Comparison of ENCODE assay signal across 18 cellular contexts in genomic region chr13:106736941-106737340, GRCh38.
DNase-seq lines count a peak whose midpoint lies in the region; ATAC-seq and TF ChIP-seq lines count a peak whose summit lies in the region.
"Had no signal": no experiment of that assay in that cellular context is flagged by ENCODE, and none has a peak within 500 bp of the region (broad histone marks: within the 10 kb centered on the region; RNA-seq: fewer than 3 reads in every experiment).

No MANE protein-coding gene starts in this region.

- TF ChIP-seq CTCF in 22Rv1 (IDR thresholded peaks at IDR 0.05) (no peak), H9 (conservative IDR thresholded peaks at IDR 0.05) (no peak), hepatocyte (IDR thresholded peaks at IDR 0.05; ENCODE audit: poor library complexity) (no peak)

- H3K14ac ChIP-seq in H9 (ENCODE audit: insufficient read depth, low read length) = no peak overlapping the region
- no peak overlapping the region for H3K14ac ChIP-seq in trophoblast cell (ENCODE audit: low read length)

- no peak overlapping the region for H3K18ac ChIP-seq in H9 (ENCODE audit: insufficient read length, low read depth, low read length)
- H3K18ac ChIP-seq in trophoblast cell (ENCODE audit: low read length) = no peak overlapping the region

- H3K4me1 ChIP-seq in H9 (ENCODE audit: insufficient read depth, low read length) (no peaks in the 10 kb centered on the region), hepatocyte (ENCODE audit: insufficient read depth) (peaks cover 3% of the 10 kb centered on the region), trophoblast cell (ENCODE audit: control insufficient read depth in 1 of 2, insufficient read depth in 2 of 2, low read length in 2 of 2) (no peaks in the 10 kb centered on the region)
- H3K4me1 ChIP-seq: BLaER1, HAP-1 had no signal

- no peaks in the 10 kb centered on the region for H3K9me3 ChIP-seq in H9 (ENCODE audit: control insufficient read depth, low read depth, low read length)
- H3K9me3 ChIP-seq in hepatocyte (ENCODE audit: low read depth) = no peaks in the 10 kb centered on the region
- H3K9me3 ChIP-seq in trophoblast cell (ENCODE audit: insufficient read depth, low read depth, low read length) = no peaks in the 10 kb centered on the region
- H3K9me3 ChIP-seq: HAP-1 had no signal

- H3K23ac ChIP-seq in H9 (ENCODE audit: insufficient read length, low read depth, low read length) (no peak overlapping the region), trophoblast cell (ENCODE audit: low read length) (no peak overlapping the region)

- peak overlapping the region; percentile 30; the same call in 1 of the 2 replicates for H3K27ac ChIP-seq in 22Rv1
- H3K27ac ChIP-seq in H9 (ENCODE audit: insufficient read length, low read depth, low read length) = no peak overlapping the region
- H3K27ac ChIP-seq in hepatocyte = no peak overlapping the region
- no peak overlapping the region for H3K27ac ChIP-seq in trophoblast cell (ENCODE audit: low read depth, low read length)
- H3K27ac ChIP-seq: BLaER1 had no signal

- H4K8ac ChIP-seq in H9 (replicated peaks; ENCODE audit: insufficient read length, low read depth, low read length) (no peak overlapping the region), trophoblast cell (ENCODE audit: low read depth, low read length) (no peak overlapping the region)

- no peak overlapping the region for H2BK12ac ChIP-seq in H9 (ENCODE audit: insufficient read length, low read depth, low read length)
- H2BK12ac ChIP-seq in trophoblast cell (ENCODE audit: low read length) = no peak overlapping the region

- peaks cover 3 to 18% (median 7%) of the 10 kb centered on the region in 3 experiments for H3K36me3 Mint-ChIP-seq in H9 (ENCODE audit: insufficient read depth in 1 of 3, low read depth in 3 of 3)
- H3K36me3 Mint-ChIP-seq: CD4-positive, CD25-positive, alpha-beta regulatory T cell had no signal

- H3K56ac ChIP-seq in H9 (ENCODE audit: insufficient read length, low read depth, low read length) = no peak overlapping the region

- H3K4me2 ChIP-seq in H9 (ENCODE audit: insufficient read depth, insufficient read length, low read length) (no peak overlapping the region), hepatocyte (peak overlapping the region; percentile 52), trophoblast cell (ENCODE audit: low read length) (no peak overlapping the region)
- H3K4me2 ChIP-seq: BLaER1 had no signal

- H2BK5ac ChIP-seq in H9 (ENCODE audit: insufficient read length, low read length) (no peak overlapping the region), trophoblast cell (ENCODE audit: low read depth, low read length, poor library complexity) (no peak overlapping the region)

- H3K4me3 Mint-ChIP-seq in H9 = no peak overlapping the region
- H3K4me3 Mint-ChIP-seq: CD4-positive, CD25-positive, alpha-beta regulatory T cell; HFFc6 had no signal

- no peak overlapping the region for H4K5ac ChIP-seq in H9 (ENCODE audit: insufficient read length, low read depth, low read length)

- H2BK15ac ChIP-seq in H9 (ENCODE audit: low read depth, low read length) = no peak overlapping the region

- H2BK20ac ChIP-seq in H9 (ENCODE audit: low read depth, low read length, poor library complexity, severe bottlenecking) = no peak overlapping the region

- no peak overlapping the region for H4K12ac ChIP-seq in trophoblast cell (ENCODE audit: low read depth, low read length)

- H3K27me3 Mint-ChIP-seq in H9 (ENCODE audit: low read depth) = no peaks in the 10 kb centered on the region
- H3K27me3 Mint-ChIP-seq: CD4-positive, CD25-positive, alpha-beta regulatory T cell had no signal

- H2AK5ac ChIP-seq in H9 (ENCODE audit: insufficient read length, low read length) (no peak overlapping the region), trophoblast cell (ENCODE audit: low read length) (no peak overlapping the region)

- peak overlapping the region in 2 of 3 experiments; percentile 46 to 83; a peak in 2 of 7 replicates for H3K27ac Mint-ChIP-seq in H9
- H3K27ac Mint-ChIP-seq: CD4-positive, CD25-positive, alpha-beta regulatory T cell; HFFc6 had no signal

- H3K4me3 ChIP-seq in hepatocyte (no peak overlapping the region), trophoblast cell (ENCODE audit: low read depth, low read length) (no peak overlapping the region)
- H3K4me3 ChIP-seq: BLaER1, HAP-1 had no signal

- no peak for ATAC-seq in HG03175 (IDR thresholded peaks at IDR 0.05; ENCODE audit: unreplicated experiment)

- H3K23me2 ChIP-seq in H9 (ENCODE audit: insufficient read length, low read depth, low read length, poor library complexity, severe bottlenecking) = no peaks in the 10 kb centered on the region

- H3K79me1 ChIP-seq in H9 (ENCODE audit: insufficient read depth, low read depth, low read length, poor library complexity, severe bottlenecking) = no peaks in the 10 kb centered on the region
- no peaks in the 10 kb centered on the region for H3K79me1 ChIP-seq in trophoblast cell (ENCODE audit: low read length)

- no peaks in the 10 kb centered on the region for H4K20me1 ChIP-seq in H9 (ENCODE audit: control insufficient read depth, insufficient read depth, insufficient read length)
- no peaks in the 10 kb centered on the region for H4K20me1 ChIP-seq in hepatocyte (ENCODE audit: insufficient read depth, poor library complexity, severe bottlenecking)
- H4K20me1 ChIP-seq: BLaER1 had no signal

- no peak overlapping the region for H3T11ph ChIP-seq in H9 (ENCODE audit: low read length)

- no peak overlapping the region for H4K91ac ChIP-seq in H9 (ENCODE audit: insufficient read length, low read depth, low read length)
- no peak overlapping the region for H4K91ac ChIP-seq in trophoblast cell (ENCODE audit: low read depth, low read length)

- no CpG with 5 or more reads among the region's 12 CpGs for WGBS in H9 (ENCODE audit: extremely low coverage, insufficient read length, low lambda C conversion rate)
- WGBS in hepatocyte (ENCODE audit: low lambda C conversion rate, missing lambda C conversion rate) = 38% methylated on average over 12 of the region's 12 CpGs
- whole genome bisulfite sequencing in trophoblast cell (ENCODE audit: extremely low coverage, insufficient coverage, insufficient read length) = no CpG with 5 or more reads among the region's 12 CpGs

- H3K79me2 ChIP-seq in H9 (ENCODE audit: insufficient read depth, low read length) (no peaks in the 10 kb centered on the region), hepatocyte (no peaks in the 10 kb centered on the region), trophoblast cell (ENCODE audit: control insufficient read depth, insufficient read depth, low read length, poor library complexity) (no peaks in the 10 kb centered on the region)

- H3K4ac ChIP-seq in H9 (ENCODE audit: low read depth, low read length) (no peak overlapping the region), trophoblast cell (ENCODE audit: low read depth, low read length) (no peak overlapping the region)

- no peaks in the 10 kb centered on the region for H3K27me3 ChIP-seq in H9 (ENCODE audit: insufficient read depth, low read length)
- H3K27me3 ChIP-seq in hepatocyte = no peaks in the 10 kb centered on the region
- H3K27me3 ChIP-seq in trophoblast cell (ENCODE audit: insufficient read depth, low read length) = no peaks in the 10 kb centered on the region
- H3K27me3 ChIP-seq: BLaER1 had no signal

- peaks cover 9 to 14% of the 10 kb centered on the region in 2 experiments for H3K4me1 Mint-ChIP-seq in H9
- H3K4me1 Mint-ChIP-seq: CD4-positive, CD25-positive, alpha-beta regulatory T cell had no signal

- DNase-seq in H9 (no peak), hepatocyte (ENCODE audit: low spot score) (peak; percentile 34), trophoblast cell (peak; percentile 12 to 63), NCI-H1092 (lab: John Stamatoyannopoulos, UW) (no peak), NCI-H526 treated with DMSO at 0.1 percent for 48 hours (lab: John Stamatoyannopoulos, UW) (no peak), NCI-H1417 (lab: John Stamatoyannopoulos, UW) (no peak)
- DNase-seq: 8988T; AML-193; CD4-positive, CD25-positive, alpha-beta regulatory T cell; DMS79; GOT3; HFFc6; IMR-90; KBM-7 had no signal

- H3K9ac ChIP-seq in H9 (ENCODE audit: extremely low read depth, insufficient read length, low read length) (no peak overlapping the region), trophoblast cell (ENCODE audit: low read length) (no peak overlapping the region)
- H3K9ac ChIP-seq: BLaER1 had no signal

- no peak overlapping the region for H2AFZ ChIP-seq in H9 (ENCODE audit: low read length)
- peak overlapping the region; percentile 3 for H2AFZ ChIP-seq in hepatocyte
- H2AFZ ChIP-seq in trophoblast cell (ENCODE audit: insufficient read depth, low read length, poor library complexity) = no peak overlapping the region

- H2BK120ac ChIP-seq in H9 (ENCODE audit: low read depth, low read length, poor library complexity, severe bottlenecking) (no peak overlapping the region), trophoblast cell (ENCODE audit: insufficient read depth, low read length, poor library complexity) (no peak overlapping the region)

- H3K9me3 Mint-ChIP-seq in H9 = peaks cover 13 to 14% of the 10 kb centered on the region in 2 experiments

- no peaks in the 10 kb centered on the region for H3K9me2 ChIP-seq in hepatocyte (replicated peaks; ENCODE audit: insufficient read depth)

- no peaks in the 10 kb centered on the region for H3K36me3 ChIP-seq in hepatocyte (replicated peaks; ENCODE audit: insufficient read depth, low read depth)
- H3K36me3 ChIP-seq in trophoblast cell (ENCODE audit: control insufficient read depth in 1 of 2, insufficient read depth in 2 of 2, low read length in 2 of 2) = no peaks in the 10 kb centered on the region
- H3K36me3 ChIP-seq: BLaER1, HAP-1 had no signal

Comparison
In these comparisons a context has a peak if more than half of its experiments do, and no peak if none do; other contexts are left out.
1. DNase-seq: peak in hepatocyte (single experiment) and trophoblast cell (2 of 2); none in H9 (single experiment), NCI-H1092 (single experiment), NCI-H526 treated with DMSO at 0.1 percent for 48 hours (single experiment) and NCI-H1417 (0 of 3).